Comparison of ENCODE assay signal across 20 cellular contexts in genomic region chr13:26616126-26616525, GRCh38. TPM values are rescaled to one million over a fixed set of nuclear protein-coding genes. Genes with fewer than 3 reads are reported as not detected.
A peak's percentile ranks its signal among the peaks of the same experiment; 100 is the strongest.
DNase-seq lines count a peak whose midpoint lies in the region; ATAC-seq and TF ChIP-seq lines count a peak whose summit lies in the region.
"Had no signal": no experiment of that assay in that cellular context is flagged by ENCODE, and none has a peak within 500 bp of the region (broad histone marks: within the 10 kb centered on the region; RNA-seq: fewer than 3 reads in every experiment).

No MANE protein-coding gene starts in this region.

- H3K27me3 Mint-ChIP-seq in activated CD8-positive, alpha-beta T cell treated with anti-CD3 and anti-CD28 coated beads for 36 hours: peaks cover 19% of the 10 kb centered on the region

- H3K36me3 Mint-ChIP-seq in activated CD8-positive, alpha-beta T cell treated with anti-CD3 and anti-CD28 coated beads for 36 hours (ENCODE audit: low read depth): no peaks in the 10 kb centered on the region
- H3K36me3 Mint-ChIP-seq: activated naive CD8-positive, alpha-beta T cell treated with anti-CD3 and anti-CD28 coated beads, Interleukin-2, amount 10 ng/mL, durations not matched to agents 7 days and 5 days; stimulated activated memory B cell treated with anti-CD40 and anti-IgM and Interleukin-4, amounts not matched to agents 10 μg/mL and 1 μg/mL and 100 μg/mL, for 72 hours had no signal

- no peak overlapping the region for H3K27ac ChIP-seq in left ventricle myocardium inferior (replicated peaks)
- H3K27ac ChIP-seq: HL-60, parathyroid adenoma, SJCRH30 had no signal

- no peak overlapping the region for H3K4me3 ChIP-seq in adipocyte (ENCODE audit: low read length)
- no peak overlapping the region for H3K4me3 ChIP-seq in fibroblast of the aortic adventitia (ENCODE audit: low read depth, low read length)
- no peak overlapping the region for H3K4me3 ChIP-seq in left ventricle myocardium inferior
- H3K4me3 ChIP-seq: SJCRH30, smooth muscle cell had no signal

- H3K4me1 ChIP-seq in adipocyte (ENCODE audit: control insufficient read depth, insufficient read depth, low read length) (peaks cover 35% of the 10 kb centered on the region), left ventricle myocardium inferior (no peaks in the 10 kb centered on the region)
- H3K4me1 ChIP-seq: parathyroid adenoma had no signal

- CTCF ChIA-PET in activated CD8-positive, alpha-beta T cell treated with anti-CD3 and anti-CD28 coated beads for 36 hours (lab: Charles Lee): no interaction called here

- peaks cover 2% of the 10 kb centered on the region for H3K4me1 Mint-ChIP-seq in activated CD8-positive, alpha-beta T cell treated with anti-CD3 and anti-CD28 coated beads for 36 hours (ENCODE audit: low read depth)
- H3K4me1 Mint-ChIP-seq: stimulated activated memory B cell treated with anti-CD40 and anti-IgM and Interleukin-4, amounts not matched to agents 10 μg/mL and 1 μg/mL and 100 μg/mL, for 72 hours had no signal

- TF ChIP-seq CTCF in fibroblast of the aortic adventitia (IDR thresholded peaks at IDR 0.05; ENCODE audit: insufficient read depth, low read length): no peak
- no peak for TF ChIP-seq CTCF in activated CD8-positive, alpha-beta T cell treated with anti-CD3 and anti-CD28 coated beads for 36 hours (IDR thresholded peaks at IDR 0.05)
- no peak for TF ChIP-seq CTCF in left ventricle myocardium inferior (IDR thresholded peaks at IDR 0.05; ENCODE audit: borderline replicate concordance)

- H3K36me3 ChIP-seq in adipocyte (ENCODE audit: control insufficient read depth, insufficient read depth, low read length, severe bottlenecking): peaks cover 31% of the 10 kb centered on the region
- no peaks in the 10 kb centered on the region for H3K36me3 ChIP-seq in left ventricle myocardium inferior

- no peak overlapping the region for H3K27ac Mint-ChIP-seq in activated CD8-positive, alpha-beta T cell treated with anti-CD3 and anti-CD28 coated beads for 36 hours
- H3K27ac Mint-ChIP-seq: activated CD4-positive, alpha-beta T cell treated with anti-CD3 and anti-CD28 coated beads, Interleukin-2, amount 10 ng/mL, durations not matched to agents 7 days and 5 days; activated naive CD8-positive, alpha-beta T cell treated with anti-CD3 and anti-CD28 coated beads, Interleukin-2, amount 10 ng/mL, durations not matched to agents 7 days and 5 days; stimulated activated memory B cell treated with anti-CD40 and anti-IgM and Interleukin-4, amounts not matched to agents 10 μg/mL and 1 μg/mL and 100 μg/mL, for 72 hours had no signal

- H3K4me3 Mint-ChIP-seq in activated CD8-positive, alpha-beta T cell treated with anti-CD3 and anti-CD28 coated beads for 36 hours: no peak overlapping the region
- H3K4me3 Mint-ChIP-seq: activated CD4-positive, alpha-beta T cell treated with anti-CD3 and anti-CD28 coated beads, Interleukin-2, amount 10 ng/mL, durations not matched to agents 7 days and 5 days; activated naive CD8-positive, alpha-beta T cell treated with anti-CD3 and anti-CD28 coated beads, Interleukin-2, amount 10 ng/mL, durations not matched to agents 7 days and 5 days; activated T-cell treated with anti-CD3 and anti-CD28 coated beads, Interleukin-2, amount 50 U/mL, for 4 hours; stimulated activated memory B cell treated with anti-CD40 and anti-IgM and Interleukin-4, amounts not matched to agents 10 μg/mL and 1 μg/mL and 100 μg/mL, for 72 hours had no signal

- ATAC-seq in activated CD8-positive, alpha-beta T cell treated with anti-CD3 and anti-CD28 coated beads for 36 hours: no peak
- ATAC-seq: activated T-cell treated with anti-CD3 and anti-CD28 coated beads, Interleukin-2, amount 50 U/mL, for 4 hours; stimulated activated memory B cell treated with anti-CD40 and anti-IgM and Interleukin-4, amounts not matched to agents 10 μg/mL and 1 μg/mL and 100 μg/mL, for 72 hours had no signal

- intact Hi-C loops in activated CD8-positive, alpha-beta T cell treated with anti-CD3 and anti-CD28 coated beads for 36 hours (cut with micrococcal nuclease): no loop called here
- intact Hi-C loops in left ventricle myocardium inferior (cut with micrococcal nuclease): no loop called here

- H3K9me3 ChIP-seq in adipocyte (ENCODE audit: control insufficient read depth, low read length) (no peaks in the 10 kb centered on the region), left ventricle myocardium inferior (replicated peaks) (no peaks in the 10 kb centered on the region)
- H3K9me3 ChIP-seq: SJCRH30 had no signal

- H3K9ac ChIP-seq in adipocyte (ENCODE audit: low read length): no peak overlapping the region
- H3K9ac ChIP-seq: parathyroid adenoma had no signal

- DNase-seq in AG08395 (ENCODE audit: low spot score): peak; percentile 50
- DNase-seq in HS-5 (ENCODE audit: low read depth): peak; percentile 42
- DNase-seq in adipocyte (ENCODE audit: low read depth): peak; percentile 54
- DNase-seq in fibroblast of the aortic adventitia (ENCODE audit: low read depth): peak; percentile 68
- no peak for DNase-seq in occipital lobe (lab: John Stamatoyannopoulos, UW)
- DNase-seq in activated CD8-positive, alpha-beta T cell treated with anti-CD3 and anti-CD28 coated beads for 36 hours: no peak
- DNase-seq in left ventricle myocardium inferior: no peak
- no peak for DNase-seq in DMS53 treated with DMSO at 0.1 percent for 48 hours (lab: John Stamatoyannopoulos, UW; ENCODE audit: unreplicated experiment)
- DNase-seq: activated CD4-positive, alpha-beta T cell treated with anti-CD3 and anti-CD28 coated beads, Interleukin-2, amount 10 ng/mL, durations not matched to agents 7 days and 5 days; activated naive CD8-positive, alpha-beta T cell treated with anti-CD3 and anti-CD28 coated beads, Interleukin-2, amount 10 ng/mL, durations not matched to agents 7 days and 5 days; activated T-cell treated with anti-CD3 and anti-CD28 coated beads, Interleukin-2, amount 50 U/mL, for 4 hours; Karpas-422; NCI-H146; NCI-H345; SJCRH30; trophoblast cell had no signal

- no peaks in the 10 kb centered on the region for H3K9me3 Mint-ChIP-seq in activated CD8-positive, alpha-beta T cell treated with anti-CD3 and anti-CD28 coated beads for 36 hours
- H3K9me3 Mint-ChIP-seq: activated naive CD8-positive, alpha-beta T cell treated with anti-CD3 and anti-CD28 coated beads, Interleukin-2, amount 10 ng/mL, durations not matched to agents 7 days and 5 days; activated T-cell treated with anti-CD3 and anti-CD28 coated beads, Interleukin-2, amount 50 U/mL, for 4 hours; stimulated activated memory B cell treated with anti-CD40 and anti-IgM and Interleukin-4, amounts not matched to agents 10 μg/mL and 1 μg/mL and 100 μg/mL, for 72 hours had no signal

- H3K27me3 ChIP-seq in adipocyte (replicated peaks; ENCODE audit: control insufficient read depth, insufficient read depth, low read length) (no peaks in the 10 kb centered on the region), left ventricle myocardium inferior (ENCODE audit: low read depth) (no peaks in the 10 kb centered on the region)
- H3K27me3 ChIP-seq: SJCRH30 had no signal

- POLR2A ChIA-PET in activated CD8-positive, alpha-beta T cell treated with anti-CD3 and anti-CD28 coated beads for 36 hours (lab: Charles Lee): interaction anchor here (1.0 kb wide), 1 partner anchor 30 kb away, joined by 3 read pairs; no protein-coding TSS in a partner anchor

RNA-seq across cellular contexts. Expression of gene WASF3, which starts 58.6 kb away (rescaled TPM):
- 11.7 and 13.5 TPM in 2 replicates for total RNA-seq in fibroblast of the aortic adventitia (ENCODE audit: low replicate concordance)
- total RNA-seq in occipital lobe: 22.1 TPM
- total RNA-seq in activated CD8-positive, alpha-beta T cell treated with anti-CD3 and anti-CD28 coated beads for 36 hours: under 1 TPM; 0.07 to 0.09 TPM
- total RNA-seq in left ventricle myocardium inferior: 12.6 TPM
- total RNA-seq: activated naive CD8-positive, alpha-beta T cell treated with anti-CD3 and anti-CD28 coated beads, Interleukin-2, amount 10 ng/mL, durations not matched to agents 7 days and 5 days had no signal

Comparison
In these comparisons a context has a peak if more than half of its experiments do, and no peak if none do; other contexts are left out.
1. DNase-seq: peak in AG08395 (single experiment), HS-5 (single experiment), adipocyte (single experiment) and fibroblast of the aortic adventitia (single experiment); none in occipital lobe (single experiment), activated CD8-positive, alpha-beta T cell treated with anti-CD3 and anti-CD28 coated beads for 36 hours (single experiment), left ventricle myocardium inferior (single experiment) and DMS53 treated with DMSO at 0.1 percent for 48 hours (single experiment).
2. RNA of gene WASF3, which starts 58.6 kb away (total RNA-seq): 22.1 TPM in occipital lobe (single experiment), 11.7 to 13.5 TPM in fibroblast of the aortic adventitia and 12.6 TPM in left ventricle myocardium inferior (single experiment); 0.07 to 0.09 TPM in activated CD8-positive, alpha-beta T cell treated with anti-CD3 and anti-CD28 coated beads for 36 hours; every median in the first group is over 10 times any median in the second.